In the genomic region with DNA sequence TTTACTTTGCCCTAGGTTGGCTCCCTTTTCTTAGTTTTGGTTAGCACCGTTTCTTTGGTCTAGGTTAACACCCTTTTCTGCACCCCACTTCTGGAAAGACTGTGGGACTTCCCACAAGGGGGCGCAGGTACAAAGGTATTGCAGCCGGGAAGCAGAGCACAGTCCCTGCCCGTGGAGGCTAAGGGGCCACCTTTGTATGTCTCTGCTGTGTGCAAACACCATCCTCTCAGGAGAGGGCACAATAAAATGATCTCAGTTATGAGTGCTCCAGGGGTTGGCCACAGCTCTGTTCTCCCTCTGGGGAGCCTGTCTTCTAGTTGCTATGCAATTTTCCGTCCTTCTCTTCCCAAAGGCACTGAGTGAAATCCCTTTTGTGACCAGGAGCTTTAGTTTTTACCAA, we compare ENCODE assay signal across 8 cellular contexts.
DNase-seq lines count a peak whose midpoint lies in the region.

No MANE protein-coding gene starts in this region.

- DNase-seq in activated gamma-delta T cell treated with Interleukin-2 at 50 U/mL for 16 hours (peak; percentile 5), activated gamma-delta T cell (lab: John Stamatoyannopoulos, UW) (no peak), NCI-H226 (peak; percentile 29), germinal center (ENCODE audit: low spot score) (peak; percentile 69), NCI-H1694 (lab: John Stamatoyannopoulos, UW) (no peak), pons (ENCODE audit: low spot score) (no peak)
- peak; percentile 10 for DNase-seq in activated CD8-positive, alpha-beta memory T cell treated with anti-CD3 and anti-CD28 coated beads, Interleukin-2, amount 50 U/mL, for 24 hours (ENCODE audit: extremely low read depth)
- peak; percentile 2 to 18 for DNase-seq in stimulated activated CD4-positive, alpha-beta T cell treated with anti-CD3 and anti-CD28 coated beads, Interleukin-1b, Interleukin-23, amount 100 ng/mL, for 4 hours (ENCODE audit: low read depth in 2 of 2)

Comparison
In these comparisons a context has a peak if more than half of its experiments do, and no peak if none do; other contexts are left out.
1. DNase-seq: peak in activated gamma-delta T cell treated with Interleukin-2 at 50 U/mL for 16 hours (single experiment), NCI-H226 (single experiment), activated CD8-positive, alpha-beta memory T cell treated with anti-CD3 and anti-CD28 coated beads, Interleukin-2, amount 50 U/mL, for 24 hours (single experiment), germinal center (single experiment) and stimulated activated CD4-positive, alpha-beta T cell treated with anti-CD3 and anti-CD28 coated beads, Interleukin-1b, Interleukin-23, amount 100 ng/mL, for 4 hours (2 of 2); none in activated gamma-delta T cell (single experiment), NCI-H1694 (single experiment) and pons (single experiment).